ENCODE assay signal across 1 cellular context in the genomic region with DNA sequence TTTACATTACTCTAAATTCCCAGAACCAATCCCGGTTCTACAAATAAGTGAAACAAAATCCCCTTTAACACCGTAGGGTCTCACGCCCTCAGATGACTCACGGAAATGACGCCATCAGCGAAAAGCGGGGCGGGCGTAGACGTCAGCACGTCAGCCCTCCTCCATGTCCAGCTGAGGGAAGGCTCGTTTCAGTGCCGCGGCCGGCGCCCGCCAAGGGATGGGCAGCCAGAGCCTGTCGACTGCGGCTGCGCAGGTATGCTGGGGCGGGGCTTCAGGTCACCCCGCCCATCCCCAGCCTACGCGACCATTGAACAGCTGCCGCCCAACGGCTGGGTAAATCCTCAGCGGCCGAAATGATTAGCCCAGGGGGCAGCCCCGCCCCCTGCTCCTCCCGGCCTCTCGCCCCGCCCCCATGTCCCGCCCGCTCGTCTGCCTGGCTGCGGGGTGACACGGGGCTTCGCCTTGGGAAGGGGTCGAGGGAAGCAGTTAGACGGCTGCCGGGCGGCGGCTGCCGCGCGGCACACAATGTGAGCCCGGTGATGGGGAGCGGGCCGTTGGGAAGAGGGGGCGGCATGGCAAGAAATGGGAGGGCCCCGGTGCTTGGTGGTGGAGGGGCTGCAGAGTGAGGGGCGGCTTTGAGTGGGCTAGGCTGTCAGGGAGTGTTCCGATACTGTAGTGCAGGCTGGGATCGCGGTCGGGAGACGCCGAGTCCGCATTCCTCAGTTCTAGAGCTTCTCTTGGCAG.
TF ChIP-seq lines count a peak whose summit lies in the region.

A gene (plus strand): TSS at position 420 of the 744 bp plus-strand sequence. CDS start 1,510 bp downstream, outside the sequence.

TF ChIP-seq in GM12878, 131 proteins besides CTCF, POLR2A, EP300 and RAD21 (continued from another document):
- TF ChIP-seq ESRRA (IDR thresholded peaks at IDR 0.05; ENCODE audit: low read length) = no peak
- no peak for TF ChIP-seq ZSCAN29 (IDR thresholded peaks at IDR 0.05)
- TF ChIP-seq, protein P1, sequence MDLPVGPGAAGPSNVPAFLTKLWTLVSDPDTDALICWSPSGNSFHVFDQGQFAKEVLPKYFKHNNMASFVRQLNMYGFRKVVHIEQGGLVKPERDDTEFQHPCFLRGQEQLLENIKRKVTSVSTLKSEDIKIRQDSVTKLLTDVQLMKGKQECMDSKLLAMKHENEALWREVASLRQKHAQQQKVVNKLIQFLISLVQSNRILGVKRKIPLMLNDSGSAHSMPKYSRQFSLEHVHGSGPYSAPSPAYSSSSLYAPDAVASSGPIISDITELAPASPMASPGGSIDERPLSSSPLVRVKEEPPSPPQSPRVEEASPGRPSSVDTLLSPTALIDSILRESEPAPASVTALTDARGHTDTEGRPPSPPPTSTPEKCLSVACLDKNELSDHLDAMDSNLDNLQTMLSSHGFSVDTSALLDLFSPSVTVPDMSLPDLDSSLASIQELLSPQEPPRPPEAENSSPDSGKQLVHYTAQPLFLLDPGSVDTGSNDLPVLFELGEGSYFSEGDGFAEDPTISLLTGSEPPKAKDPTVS (IDR thresholded peaks at IDR 0.05; ENCODE audit: low read depth, low read length) = no peak
- TF ChIP-seq, protein P2, sequence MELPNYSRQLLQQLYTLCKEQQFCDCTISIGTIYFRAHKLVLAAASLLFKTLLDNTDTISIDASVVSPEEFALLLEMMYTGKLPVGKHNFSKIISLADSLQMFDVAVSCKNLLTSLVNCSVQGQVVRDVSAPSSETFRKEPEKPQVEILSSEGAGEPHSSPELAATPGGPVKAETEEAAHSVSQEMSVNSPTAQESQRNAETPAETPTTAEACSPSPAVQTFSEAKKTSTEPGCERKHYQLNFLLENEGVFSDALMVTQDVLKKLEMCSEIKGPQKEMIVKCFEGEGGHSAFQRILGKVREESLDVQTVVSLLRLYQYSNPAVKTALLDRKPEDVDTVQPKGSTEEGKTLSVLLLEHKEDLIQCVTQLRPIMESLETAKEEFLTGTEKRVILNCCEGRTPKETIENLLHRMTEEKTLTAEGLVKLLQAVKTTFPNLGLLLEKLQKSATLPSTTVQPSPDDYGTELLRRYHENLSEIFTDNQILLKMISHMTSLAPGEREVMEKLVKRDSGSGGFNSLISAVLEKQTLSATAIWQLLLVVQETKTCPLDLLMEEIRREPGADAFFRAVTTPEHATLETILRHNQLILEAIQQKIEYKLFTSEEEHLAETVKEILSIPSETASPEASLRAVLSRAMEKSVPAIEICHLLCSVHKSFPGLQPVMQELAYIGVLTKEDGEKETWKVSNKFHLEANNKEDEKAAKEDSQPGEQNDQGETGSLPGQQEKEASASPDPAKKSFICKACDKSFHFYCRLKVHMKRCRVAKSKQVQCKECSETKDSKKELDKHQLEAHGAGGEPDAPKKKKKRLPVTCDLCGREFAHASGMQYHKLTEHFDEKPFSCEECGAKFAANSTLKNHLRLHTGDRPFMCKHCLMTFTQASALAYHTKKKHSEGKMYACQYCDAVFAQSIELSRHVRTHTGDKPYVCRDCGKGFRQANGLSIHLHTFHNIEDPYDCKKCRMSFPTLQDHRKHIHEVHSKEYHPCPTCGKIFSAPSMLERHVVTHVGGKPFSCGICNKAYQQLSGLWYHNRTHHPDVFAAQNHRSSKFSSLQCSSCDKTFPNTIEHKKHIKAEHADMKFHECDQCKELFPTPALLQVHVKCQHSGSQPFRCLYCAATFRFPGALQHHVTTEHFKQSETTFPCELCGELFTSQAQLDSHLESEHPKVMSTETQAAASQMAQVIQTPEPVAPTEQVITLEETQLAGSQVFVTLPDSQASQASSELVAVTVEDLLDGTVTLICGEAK (IDR thresholded peaks at IDR 0.05; ENCODE audit: borderline replicate concordance) = peak; percentile 35; the same call in 1 of the 2 replicates
- TF ChIP-seq FOS (IDR thresholded peaks at IDR 0.05; ENCODE audit: borderline replicate concordance, extremely low read depth, insufficient read length) = no peak
- TF ChIP-seq KAT2A (conservative IDR thresholded peaks at IDR 0.05; ENCODE audit: control insufficient read depth, low read depth, low read length) = no peak
- no peak for TF ChIP-seq EZH2 (IDR thresholded peaks at IDR 0.05; ENCODE audit: borderline replicate concordance, control insufficient read depth, low read depth, low read length)
- no peak for TF ChIP-seq SIX5 (IDR thresholded peaks at IDR 0.05; ENCODE audit: low read depth, low read length, severe bottlenecking)
- no peak for TF ChIP-seq SUPT20H (IDR thresholded peaks at IDR 0.05; ENCODE audit: borderline replicate concordance, control insufficient read depth, low read depth, low read length)
- no peak for TF ChIP-seq MYB (IDR thresholded peaks at IDR 0.05; ENCODE audit: borderline replicate concordance, low read depth, low read length)
- TF ChIP-seq BACH1 (IDR thresholded peaks at IDR 0.05; ENCODE audit: borderline replicate concordance) = no peak
- TF ChIP-seq, protein P3, sequence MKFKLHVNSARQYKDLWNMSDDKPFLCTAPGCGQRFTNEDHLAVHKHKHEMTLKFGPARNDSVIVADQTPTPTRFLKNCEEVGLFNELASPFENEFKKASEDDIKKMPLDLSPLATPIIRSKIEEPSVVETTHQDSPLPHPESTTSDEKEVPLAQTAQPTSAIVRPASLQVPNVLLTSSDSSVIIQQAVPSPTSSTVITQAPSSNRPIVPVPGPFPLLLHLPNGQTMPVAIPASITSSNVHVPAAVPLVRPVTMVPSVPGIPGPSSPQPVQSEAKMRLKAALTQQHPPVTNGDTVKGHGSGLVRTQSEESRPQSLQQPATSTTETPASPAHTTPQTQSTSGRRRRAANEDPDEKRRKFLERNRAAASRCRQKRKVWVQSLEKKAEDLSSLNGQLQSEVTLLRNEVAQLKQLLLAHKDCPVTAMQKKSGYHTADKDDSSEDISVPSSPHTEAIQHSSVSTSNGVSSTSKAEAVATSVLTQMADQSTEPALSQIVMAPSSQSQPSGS (IDR thresholded peaks at IDR 0.05; ENCODE audit: low read length) = no peak
TF ChIP-seq in GM12878: peak in this region for 41.
